Comparison of ENCODE assay signal across 8 cellular contexts in genomic region chr1:26999440-26999987, GRCh38. TPM values are rescaled to one million over a fixed set of nuclear protein-coding genes. Genes with fewer than 3 reads are reported as not detected.
DNase-seq lines count a peak whose midpoint lies in the region; ATAC-seq, FAIRE-seq and TF ChIP-seq lines count a peak whose summit lies in the region.

No MANE protein-coding gene starts in this region.

- 79% methylated on average over 7 of the region's 7 CpGs for WGBS in HepG2 (ENCODE audit: low lambda C conversion rate)

- POLR2A ChIA-PET in HepG2 (lab: Yijun Ruan, JAX): interaction anchor here (0.7 to 12.9 kb wide), 5 partner anchors 8 to 85 kb away, joined by 3 to 253 read pairs (median 63); partner anchors contain the start of genes KDF1 and NR0B2

- H3K4me2 ChIP-seq in HepG2 (ENCODE audit: low read depth, low read length): no peak overlapping the region

- H3K27me3 ChIP-seq in HUES48 (ENCODE audit: control insufficient read depth, insufficient read depth, low read length) (no peaks in the 10 kb centered on the region), HepG2 (ENCODE audit: control insufficient read depth in 1 of 2, insufficient read depth in 2 of 2, low read length in 2 of 2) (no peaks in the 10 kb centered on the region; a peak in 1 of 5 replicates), upper lobe of right lung (peaks cover 10% of the 10 kb centered on the region)

- peaks cover 28% of the 10 kb centered on the region for H3K79me2 ChIP-seq in HepG2 (ENCODE audit: insufficient read depth, low read length)

- peaks cover 74% of the 10 kb centered on the region for H4K20me1 ChIP-seq in HepG2 (ENCODE audit: insufficient read depth, low read length)

- TF ChIP-seq EP300 in HepG2 (IDR thresholded peaks at IDR 0.05; ENCODE audit: low read depth in 2 of 2, low read length in 2 of 2) (no peak), HepG2 (CRISPR knock-in tag; IDR thresholded peaks at IDR 0.05; ENCODE audit: borderline replicate concordance) (no peak)

- H3K36me3 Mint-ChIP-seq in activated naive CD4-positive, alpha-beta T cell treated with anti-CD3 and anti-CD28 coated beads, Interleukin-2, amount 10 ng/mL, durations not matched to agents 7 days and 5 days: no peaks in the 10 kb centered on the region
- H3K36me3 Mint-ChIP-seq in activated T-helper 2 cell treated with anti-CD3 and anti-CD28 coated beads, Interferon-gamma antibody, Interleukin-2, Interleukin-4, amounts not matched to agents 10 μg/mL and 5 μg/mL and 100 μg/mL, durations not matched to agents 14 hours and 24 hours and 36 hours (ENCODE audit: low read depth): no peaks in the 10 kb centered on the region

- intact Hi-C loops in HepG2 (cut with micrococcal nuclease; ENCODE audit: unreplicated experiment) (no loop called here), upper lobe of right lung (cut with DNase I) (no loop called here)
- intact Hi-C loops in activated T-helper 2 cell treated with anti-CD3 and anti-CD28 coated beads, Interferon-gamma antibody, Interleukin-2, Interleukin-4, amounts not matched to agents 10 μg/mL and 5 μg/mL and 100 μg/mL, durations not matched to agents 14 hours and 24 hours and 36 hours (cut with micrococcal nuclease): no loop called here

- in situ Hi-C loops in HepG2 (cut with HindIII; ENCODE audit: extremely low pct_ligation_motif_present, low pct_unique_long_range_greater_than_20kb): loop anchor here (5.0 kb wide), 1 partner anchor 37 kb away; the partner anchor contains the start of gene KDF1

- TF ChIP-seq POLR2A in HepG2 (IDR thresholded peaks at IDR 0.05; ENCODE audit: insufficient read depth in 1 of 2, low read depth in 2 of 2, low read length in 2 of 2): peak in 1 of 2 experiments; percentile 33; a peak in 1 of 4 replicates

- H3K9me3 ChIP-seq in HUES48 (ENCODE audit: control insufficient read depth, insufficient read depth, low read length) (no peaks in the 10 kb centered on the region), HepG2 (ENCODE audit: low read length) (no peaks in the 10 kb centered on the region), upper lobe of right lung (no peaks in the 10 kb centered on the region)

- H3K4me1 Mint-ChIP-seq in activated naive CD4-positive, alpha-beta T cell treated with anti-CD3 and anti-CD28 coated beads, Interleukin-2, amount 10 ng/mL, durations not matched to agents 7 days and 5 days: peaks cover 7% of the 10 kb centered on the region
- H3K4me1 Mint-ChIP-seq in activated T-helper 2 cell treated with anti-CD3 and anti-CD28 coated beads, Interferon-gamma antibody, Interleukin-2, Interleukin-4, amounts not matched to agents 10 μg/mL and 5 μg/mL and 100 μg/mL, durations not matched to agents 14 hours and 24 hours and 36 hours (ENCODE audit: low read depth): peaks cover 5% of the 10 kb centered on the region

- peaks cover 45% of the 10 kb centered on the region for H3K36me3 ChIP-seq in HUES48 (ENCODE audit: control insufficient read depth, insufficient read depth, low read length)
- H3K36me3 ChIP-seq in HepG2 (replicated peaks in 1 of 2; ENCODE audit: control insufficient read depth in 1 of 2, insufficient read depth in 2 of 2, low read length in 2 of 2): 0 out of 5 replicates have a peak, but pooled peaks cover 1 to 3% of the 10 kb centered on the region in 2 experiments
- H3K36me3 ChIP-seq in upper lobe of right lung: no peaks in the 10 kb centered on the region

- no peaks in the 10 kb centered on the region for H3K9me3 Mint-ChIP-seq in activated naive CD4-positive, alpha-beta T cell treated with anti-CD3 and anti-CD28 coated beads, Interleukin-2, amount 10 ng/mL, durations not matched to agents 7 days and 5 days
- H3K9me3 Mint-ChIP-seq in activated T-helper 2 cell treated with anti-CD3 and anti-CD28 coated beads, Interferon-gamma antibody, Interleukin-2, Interleukin-4, amounts not matched to agents 10 μg/mL and 5 μg/mL and 100 μg/mL, durations not matched to agents 14 hours and 24 hours and 36 hours: no peaks in the 10 kb centered on the region

- FAIRE-seq in HepG2 (lab: Jason Lieb, UNC): peak; percentile 8

- peaks cover 95% of the 10 kb centered on the region for H3K27me3 Mint-ChIP-seq in activated naive CD4-positive, alpha-beta T cell treated with anti-CD3 and anti-CD28 coated beads, Interleukin-2, amount 10 ng/mL, durations not matched to agents 7 days and 5 days
- peaks cover 30% of the 10 kb centered on the region for H3K27me3 Mint-ChIP-seq in activated T-helper 2 cell treated with anti-CD3 and anti-CD28 coated beads, Interferon-gamma antibody, Interleukin-2, Interleukin-4, amounts not matched to agents 10 μg/mL and 5 μg/mL and 100 μg/mL, durations not matched to agents 14 hours and 24 hours and 36 hours (ENCODE audit: low read depth)

- H3K9ac ChIP-seq in HUES48 (ENCODE audit: low read depth, low read length) (peak overlapping the region; percentile 64), HepG2 (ENCODE audit: insufficient read depth, low read depth, low read length) (no peak overlapping the region)

- H3K27ac Mint-ChIP-seq in activated naive CD4-positive, alpha-beta T cell treated with anti-CD3 and anti-CD28 coated beads, Interleukin-2, amount 10 ng/mL, durations not matched to agents 7 days and 5 days: no peak overlapping the region
- H3K27ac Mint-ChIP-seq in activated T-helper 2 cell treated with anti-CD3 and anti-CD28 coated beads, Interferon-gamma antibody, Interleukin-2, Interleukin-4, amounts not matched to agents 10 μg/mL and 5 μg/mL and 100 μg/mL, durations not matched to agents 14 hours and 24 hours and 36 hours: no peak overlapping the region

- no peak overlapping the region for H2AFZ ChIP-seq in HepG2 (ENCODE audit: low read length)

- H3K4me3 ChIP-seq in HUES48 (ENCODE audit: low read depth, low read length): peak overlapping the region; percentile 34; the same call in 1 of the 2 replicates
- no peak overlapping the region for H3K4me3 ChIP-seq in HepG2 (replicated peaks in 1 of 3; ENCODE audit: insufficient read depth in 1 of 3, low read depth in 2 of 3, low read length in 3 of 3)
- no peak overlapping the region for H3K4me3 ChIP-seq in upper lobe of right lung

- H3K4me1 ChIP-seq in HUES48 (ENCODE audit: control insufficient read depth, insufficient read depth, low read length): peaks cover 74% of the 10 kb centered on the region
- peaks cover 91% of the 10 kb centered on the region for H3K4me1 ChIP-seq in HepG2 (ENCODE audit: insufficient read depth, low read length)
- H3K4me1 ChIP-seq in upper lobe of right lung: peaks cover 55% of the 10 kb centered on the region

- TF ChIP-seq CTCF in HepG2 (CRISPR knock-in tag; IDR thresholded peaks at IDR 0.05): no peak
- no peak for TF ChIP-seq CTCF in upper lobe of right lung (IDR thresholded peaks at IDR 0.05)

- ATAC-seq in HepG2 (peak; percentile 3; the same call in 1 of the 3 replicates), upper lobe of right lung (peak; percentile 66), GM21825 (IDR thresholded peaks at IDR 0.05; ENCODE audit: unreplicated experiment) (no peak)

- CTCF ChIA-PET in HepG2 (lab: Yijun Ruan, JAX; ENCODE audit: low intra/inter-chr PET ratio, low total read pairs): no interaction called here
- CTCF ChIA-PET in activated naive CD4-positive, alpha-beta T cell treated with anti-CD3 and anti-CD28 coated beads, Interleukin-2, amount 10 ng/mL, durations not matched to agents 7 days and 5 days (lab: Charles Lee): no interaction called here

- no TSS peak for BruUV-seq in HepG2 (replicated peaks; lab: Mats Ljungman, UMichigan)

- no peak for TF ChIP-seq RAD21 in HepG2 (CRISPR knock-in tag; IDR thresholded peaks at IDR 0.05)

- DNase-seq in ecto neural progenitor cell (ENCODE audit: low spot score) (peak; percentile 74), HepG2 (ENCODE audit: low spot score) (peak; percentile 77), upper lobe of right lung (peak; percentile 71), DMS 273 treated with DMSO at 0.1 percent for 48 hours (lab: John Stamatoyannopoulos, UW) (no peak)
- DNase-seq in activated naive CD4-positive, alpha-beta T cell treated with anti-CD3 and anti-CD28 coated beads, Interleukin-2, amount 10 ng/mL, durations not matched to agents 7 days and 5 days: no peak
- DNase-seq in activated T-helper 2 cell treated with anti-CD3 and anti-CD28 coated beads, Interferon-gamma antibody, Interleukin-2, Interleukin-4, amounts not matched to agents 10 μg/mL and 5 μg/mL and 100 μg/mL, durations not matched to agents 14 hours and 24 hours and 36 hours (ENCODE audit: low spot score): no peak

- H3K27ac ChIP-seq in HUES48 (ENCODE audit: low read depth, low read length) (peak overlapping the region; percentile 99), HepG2 (ENCODE audit: extremely low read length, insufficient read depth, low read length) (no peak overlapping the region), upper lobe of right lung (peak overlapping the region; percentile 67)

- no peak overlapping the region for H3K4me3 Mint-ChIP-seq in activated naive CD4-positive, alpha-beta T cell treated with anti-CD3 and anti-CD28 coated beads, Interleukin-2, amount 10 ng/mL, durations not matched to agents 7 days and 5 days
- no peak overlapping the region for H3K4me3 Mint-ChIP-seq in activated T-helper 2 cell treated with anti-CD3 and anti-CD28 coated beads, Interferon-gamma antibody, Interleukin-2, Interleukin-4, amounts not matched to agents 10 μg/mL and 5 μg/mL and 100 μg/mL, durations not matched to agents 14 hours and 24 hours and 36 hours (ENCODE audit: low read depth)

RNA-seq across cellular contexts. Expression of gene TRNP1, which starts 6.0 kb away (rescaled TPM):
- 35.6 and 42.0 TPM in 2 replicates for total RNA-seq in HepG2 (2016; rRNA removed; fragmentation: Illumina TruSeq; extraction: Trizol)
- 45.9 and 49.6 TPM in 2 replicates for total RNA-seq in HepG2 (2016; cell fraction: cytosol; rRNA removed; fragmentation: Illumina TruSeq; extraction: Trizol; ENCODE audit: low read depth)
- total RNA-seq in HepG2 (2016; cell fraction: insoluble cytoplasmic fraction; rRNA removed; fragmentation: Illumina TruSeq; extraction: Trizol): 32.9 and 43.5 TPM in 2 replicates
- total RNA-seq in HepG2 (2016; cell fraction: membrane; rRNA removed; fragmentation: Illumina TruSeq; extraction: Trizol): 78.4 and 79.4 TPM in 2 replicates
- total RNA-seq in HepG2 (2016; cell fraction: nucleus; rRNA removed; fragmentation: Illumina TruSeq; extraction: Trizol): 20.2 and 26.8 TPM in 2 replicates
- polyA plus RNA-seq in HepG2 (2011; rRNA removed): 158 and 166 TPM in 2 replicates
- polyA plus RNA-seq in HepG2 (2011; cell fraction: cytosol; rRNA removed): 196 and 254 TPM in 2 replicates
- polyA plus RNA-seq in HepG2 (2011; cell fraction: nucleus; rRNA removed): 52.2 and 66.1 TPM in 2 replicates
- 56.7 and 66.7 TPM in 2 replicates for polyA plus RNA-seq in HepG2 (2012)
- polyA plus RNA-seq in HepG2 (2016; cell fraction: cytosol; fragmentation: Illumina TruSeq; extraction: Trizol; ENCODE audit: low read depth): 79.2 and 85.4 TPM in 2 replicates
- polyA plus RNA-seq in HepG2 (2016; cell fraction: insoluble cytoplasmic fraction; fragmentation: Illumina TruSeq; extraction: Trizol; ENCODE audit: low read depth): 57.7 and 57.9 TPM in 2 replicates
- 101 and 110 TPM in 2 replicates for polyA plus RNA-seq in HepG2 (2016; cell fraction: membrane; fragmentation: Illumina TruSeq; extraction: Trizol; ENCODE audit: low read depth)
- 41.5 and 46.3 TPM in 2 replicates for polyA plus RNA-seq in HepG2 (2016; cell fraction: nucleus; fragmentation: Illumina TruSeq; extraction: Trizol; ENCODE audit: insufficient read depth, low read depth)
- 0.21 and 97.7 TPM in 2 replicates for polyA minus RNA-seq in HepG2 (2011; rRNA and poly(A)+ RNA removed; ENCODE audit: low replicate concordance)
- polyA minus RNA-seq in HepG2 (2011; cell fraction: cytosol; rRNA and poly(A)+ RNA removed): 44.5 and 48.8 TPM in 2 replicates
- polyA minus RNA-seq in HepG2 (2011; cell fraction: nucleus; rRNA and poly(A)+ RNA removed): 41.1 and 55.3 TPM in 2 replicates
- total RNA-seq in upper lobe of right lung: 16.2 TPM
- total RNA-seq in activated T-helper 2 cell treated with anti-CD3 and anti-CD28 coated beads, Interferon-gamma antibody, Interleukin-2, Interleukin-4, amounts not matched to agents 10 μg/mL and 5 μg/mL and 100 μg/mL, durations not matched to agents 14 hours and 24 hours and 36 hours: 0.85 and 0.89 TPM in 2 replicates

RNA-seq across cellular contexts. Expression of gene TENT5B, which starts 13.1 kb away (rescaled TPM):
- total RNA-seq in HepG2 (2016; rRNA removed; fragmentation: Illumina TruSeq; extraction: Trizol) (0.62 and 0.88 TPM in 2 replicates), upper lobe of right lung (29.1 TPM)
- total RNA-seq in HepG2 (2016; cell fraction: cytosol; rRNA removed; fragmentation: Illumina TruSeq; extraction: Trizol; ENCODE audit: low read depth): 0.35 and 0.40 TPM in 2 replicates
- total RNA-seq in HepG2 (2016; cell fraction: insoluble cytoplasmic fraction; rRNA removed; fragmentation: Illumina TruSeq; extraction: Trizol): 0.42 and 0.65 TPM in 2 replicates
- total RNA-seq in HepG2 (2016; cell fraction: membrane; rRNA removed; fragmentation: Illumina TruSeq; extraction: Trizol): 0.52 and 0.53 TPM in 2 replicates
- 0.38 and 0.71 TPM in 2 replicates for total RNA-seq in HepG2 (2016; cell fraction: nucleus; rRNA removed; fragmentation: Illumina TruSeq; extraction: Trizol)
- polyA plus RNA-seq in HepG2 (2011; rRNA removed): 0.13 and 0.22 TPM in 2 replicates
- 0.13 and 0.24 TPM in 2 replicates for polyA plus RNA-seq in HepG2 (2011; cell fraction: cytosol; rRNA removed)
- polyA plus RNA-seq in HepG2 (2011; cell fraction: nucleus; rRNA removed): 0.12 and 0.23 TPM in 2 replicates
- polyA plus RNA-seq in HepG2 (2012): 0.16 TPM in 1 of 2 replicates, not detected in the other
- polyA plus RNA-seq in HepG2 (2016; cell fraction: cytosol; fragmentation: Illumina TruSeq; extraction: Trizol; ENCODE audit: low read depth): 0.12 and 0.17 TPM in 2 replicates
- polyA plus RNA-seq in HepG2 (2016; cell fraction: insoluble cytoplasmic fraction; fragmentation: Illumina TruSeq; extraction: Trizol; ENCODE audit: low read depth): 0.46 and 0.58 TPM in 2 replicates
- 0.20 and 0.32 TPM in 2 replicates for polyA plus RNA-seq in HepG2 (2016; cell fraction: membrane; fragmentation: Illumina TruSeq; extraction: Trizol; ENCODE audit: low read depth)
- polyA plus RNA-seq in HepG2 (2016; cell fraction: nucleus; fragmentation: Illumina TruSeq; extraction: Trizol; ENCODE audit: insufficient read depth, low read depth): 0.37 and 0.77 TPM in 2 replicates
- polyA minus RNA-seq in HepG2 (2011; rRNA and poly(A)+ RNA removed; ENCODE audit: low replicate concordance): 0.96 and 5.4 TPM in 2 replicates
- not detected in 2 replicates for polyA minus RNA-seq in HepG2 (2011; cell fraction: cytosol; rRNA and poly(A)+ RNA removed)
- polyA minus RNA-seq in HepG2 (2011; cell fraction: nucleus; rRNA and poly(A)+ RNA removed): 0.37 and 0.39 TPM in 2 replicates
- total RNA-seq in activated T-helper 2 cell treated with anti-CD3 and anti-CD28 coated beads, Interferon-gamma antibody, Interleukin-2, Interleukin-4, amounts not matched to agents 10 μg/mL and 5 μg/mL and 100 μg/mL, durations not matched to agents 14 hours and 24 hours and 36 hours: 0.07 TPM in 1 of 2 replicates, not detected in the other

RNA-seq across cellular contexts. Expression of gene KDF1, which starts 39.2 kb away (rescaled TPM):
- total RNA-seq in HepG2 (2016; rRNA removed; fragmentation: Illumina TruSeq; extraction: Trizol) (1.9 and 2.4 TPM in 2 replicates), upper lobe of right lung (10.5 TPM)
- total RNA-seq in HepG2 (2016; cell fraction: cytosol; rRNA removed; fragmentation: Illumina TruSeq; extraction: Trizol; ENCODE audit: low read depth): 0.61 and 1.1 TPM in 2 replicates
- total RNA-seq in HepG2 (2016; cell fraction: insoluble cytoplasmic fraction; rRNA removed; fragmentation: Illumina TruSeq; extraction: Trizol): 1.6 and 2.1 TPM in 2 replicates
- 2.0 and 2.1 TPM in 2 replicates for total RNA-seq in HepG2 (2016; cell fraction: membrane; rRNA removed; fragmentation: Illumina TruSeq; extraction: Trizol)
- total RNA-seq in HepG2 (2016; cell fraction: nucleus; rRNA removed; fragmentation: Illumina TruSeq; extraction: Trizol): 0.75 and 1.1 TPM in 2 replicates
- polyA plus RNA-seq in HepG2 (2011; rRNA removed): 4.9 and 7.4 TPM in 2 replicates
- polyA plus RNA-seq in HepG2 (2011; cell fraction: cytosol; rRNA removed): 4.3 and 6.8 TPM in 2 replicates
- 5.9 and 7.2 TPM in 2 replicates for polyA plus RNA-seq in HepG2 (2011; cell fraction: nucleus; rRNA removed)
- 4.8 and 6.0 TPM in 2 replicates for polyA plus RNA-seq in HepG2 (2012)
- 0.87 and 0.94 TPM in 2 replicates for polyA plus RNA-seq in HepG2 (2016; cell fraction: cytosol; fragmentation: Illumina TruSeq; extraction: Trizol; ENCODE audit: low read depth)
- 2.0 and 2.7 TPM in 2 replicates for polyA plus RNA-seq in HepG2 (2016; cell fraction: insoluble cytoplasmic fraction; fragmentation: Illumina TruSeq; extraction: Trizol; ENCODE audit: low read depth)
- 1.6 and 2.0 TPM in 2 replicates for polyA plus RNA-seq in HepG2 (2016; cell fraction: membrane; fragmentation: Illumina TruSeq; extraction: Trizol; ENCODE audit: low read depth)
- polyA plus RNA-seq in HepG2 (2016; cell fraction: nucleus; fragmentation: Illumina TruSeq; extraction: Trizol; ENCODE audit: insufficient read depth, low read depth): 2.9 and 3.3 TPM in 2 replicates
- polyA minus RNA-seq in HepG2 (2011; rRNA and poly(A)+ RNA removed; ENCODE audit: low replicate concordance): 12.8 TPM in 1 of 2 replicates, not detected in the other
- polyA minus RNA-seq in HepG2 (2011; cell fraction: cytosol; rRNA and poly(A)+ RNA removed): 4.2 and 4.4 TPM in 2 replicates
- 1.3 and 2.0 TPM in 2 replicates for polyA minus RNA-seq in HepG2 (2011; cell fraction: nucleus; rRNA and poly(A)+ RNA removed)
- not detected in 2 replicates for total RNA-seq in activated T-helper 2 cell treated with anti-CD3 and anti-CD28 coated beads, Interferon-gamma antibody, Interleukin-2, Interleukin-4, amounts not matched to agents 10 μg/mL and 5 μg/mL and 100 μg/mL, durations not matched to agents 14 hours and 24 hours and 36 hours

Comparison
In these comparisons a context has a peak if more than half of its experiments do, and no peak if none do; other contexts are left out.
1. DNase-seq: peak in ecto neural progenitor cell (single experiment), HepG2 (single experiment) and upper lobe of right lung (single experiment); none in DMS 273 treated with DMSO at 0.1 percent for 48 hours (single experiment), activated naive CD4-positive, alpha-beta T cell treated with anti-CD3 and anti-CD28 coated beads, Interleukin-2, amount 10 ng/mL, durations not matched to agents 7 days and 5 days (single experiment) and activated T-helper 2 cell treated with anti-CD3 and anti-CD28 coated beads, Interferon-gamma antibody, Interleukin-2, Interleukin-4, amounts not matched to agents 10 μg/mL and 5 μg/mL and 100 μg/mL, durations not matched to agents 14 hours and 24 hours and 36 hours (single experiment).
2. RNA of gene TENT5B, which starts 13.1 kb away (total RNA-seq): 29.1 TPM in upper lobe of right lung (single experiment); 0.35 to 0.88 TPM in HepG2 and 0.07 TPM in activated T-helper 2 cell treated with anti-CD3 and anti-CD28 coated beads, Interferon-gamma antibody, Interleukin-2, Interleukin-4, amounts not matched to agents 10 μg/mL and 5 μg/mL and 100 μg/mL, durations not matched to agents 14 hours and 24 hours and 36 hours; every median in the first group is over 10 times any median in the second.